In genomic region chr5:128132499-128132898, GRCh38 we compare ENCODE assay signal across 32 cellular contexts.
"Had no signal": no experiment of that assay in that cellular context is flagged by ENCODE, and none has a peak within 500 bp of the region (broad histone marks: within the 10 kb centered on the region; RNA-seq: fewer than 3 reads in every experiment).

No MANE protein-coding gene starts in this region.

- H3K9me3 ChIP-seq: body of pancreas, esophagus squamous epithelium, gastroesophageal sphincter, heart right ventricle had no signal

- FAIRE-seq: endothelial cell of umbilical vein had no signal

- H3K27me3 ChIP-seq: adrenal gland, body of pancreas, esophagus squamous epithelium, gastroesophageal sphincter, heart right ventricle had no signal

- ATAC-seq: activated CD4-positive, alpha-beta T cell treated with anti-CD3 and anti-CD28 coated beads for 36 hours; activated CD8-positive, alpha-beta memory T cell treated with anti-CD3 and anti-CD28 coated beads, Interleukin-2, amount 10 ng/mL, durations not matched to agents 7 days and 5 days; activated CD8-positive, alpha-beta T cell treated with anti-CD3 and anti-CD28 coated beads, Interleukin-2, amount 10 ng/mL, durations not matched to agents 7 days and 5 days; activated naive CD8-positive, alpha-beta T cell treated with anti-CD3 and anti-CD28 coated beads, Interleukin-2, amount 50 U/mL, for 24 hours; body of pancreas; effector memory CD8-positive, alpha-beta T cell; gastroesophageal sphincter; heart right ventricle; T-helper 17 cell had no signal

- H3K36me3 ChIP-seq: adrenal gland had no signal

- H3K4me3 ChIP-seq: adrenal gland, body of pancreas, esophagus squamous epithelium, gastroesophageal sphincter, heart right ventricle had no signal

- H3K4me1 ChIP-seq: adrenal gland, body of pancreas, esophagus squamous epithelium, gastroesophageal sphincter, heart right ventricle had no signal

- DNase-seq: activated CD4-positive, alpha-beta memory T cell treated with anti-CD3 and anti-CD28 coated beads for 36 hours; activated CD4-positive, alpha-beta T cell treated with anti-CD3 and anti-CD28 coated beads for 36 hours; activated CD4-positive, alpha-beta T cell treated with anti-CD3 and anti-CD28 coated beads, Interleukin-2, amount 10 ng/mL, durations not matched to agents 24 days and 14 days; activated CD4-positive, CD25-positive, alpha-beta regulatory T cell; activated CD4-positive, CD25-positive, alpha-beta regulatory T cell treated with anti-CD3 and anti-CD28 coated beads, Interleukin-2, amount 50 U/mL, for 72 hours; activated CD8-positive, alpha-beta memory T cell treated with anti-CD3 and anti-CD28 coated beads, Interleukin-2, amount 10 ng/mL, durations not matched to agents 7 days and 5 days; activated CD8-positive, alpha-beta memory T cell treated with anti-CD3 and anti-CD28 coated beads, Interleukin-2, amount 50 U/mL, for 4 hours; activated CD8-positive, alpha-beta T cell treated with anti-CD3 and anti-CD28 coated beads, Interleukin-2, amount 10 ng/mL, durations not matched to agents 7 days and 5 days; activated effector memory CD4-positive, alpha-beta T cell treated with anti-CD3 and anti-CD28 coated beads, Interleukin-2, amount 50 U/mL, for 16 hours; activated naive CD4-positive, alpha-beta T cell treated with anti-CD3 and anti-CD28 coated beads for 36 hours; activated naive CD8-positive, alpha-beta T cell treated with anti-CD3 and anti-CD28 coated beads for 36 hours; activated naive CD8-positive, alpha-beta T cell treated with anti-CD3 and anti-CD28 coated beads, Interleukin-2, amount 50 U/mL, for 24 hours; activated T-cell treated with anti-CD3 and anti-CD28 coated beads, Interleukin-2, amount 50 U/mL, for 1 hour; activated T-cell treated with anti-CD3 and anti-CD28 coated beads, Interleukin-2, amount 50 U/mL, for 48 hours; adrenal gland; amygdala; aorta; body of pancreas; caudate nucleus; cortex of kidney; dermis blood vessel endothelial cell; effector CD4-positive, alpha-beta T cell; effector memory CD8-positive, alpha-beta T cell; esophagus squamous epithelium; foreskin melanocyte; heart right ventricle; T-helper 1 cell; T-helper 17 cell; T1000 had no signal

- H3K27ac ChIP-seq: adrenal gland, body of pancreas, epithelial cell of prostate, esophagus squamous epithelium, gastroesophageal sphincter, heart right ventricle had no signal
